In genomic region chr9:85508616-85509015, GRCh38 we compare ENCODE assay signal across 20 cellular contexts.
DNase-seq lines count a peak whose midpoint lies in the region; ATAC-seq and TF ChIP-seq lines count a peak whose summit lies in the region.
"Had no signal": no experiment of that assay in that cellular context is flagged by ENCODE, and none has a peak within 500 bp of the region (broad histone marks: within the 10 kb centered on the region; RNA-seq: fewer than 3 reads in every experiment).

No MANE protein-coding gene starts in this region.

- CTCF ChIA-PET in GM10248 (lab: Yijun Ruan, JAX), result no interaction called here

- H3K4me3 ChIP-seq in astrocyte of the cerebellum (ENCODE audit: low read depth, low read length), result no peak overlapping the region
- no peak overlapping the region for H3K4me3 ChIP-seq in tibial nerve
- H3K4me3 ChIP-seq: K562, pancreas, smooth muscle cell had no signal

- TF ChIP-seq CTCF in GM10248 (IDR thresholded peaks at IDR 0.05; ENCODE audit: control extremely low read depth, extremely low read depth, low read depth, missing control alignments), result peak; percentile 6
- peak; percentile 19 for TF ChIP-seq CTCF in astrocyte of the cerebellum (IDR thresholded peaks at IDR 0.05; ENCODE audit: low read depth, low read length, missing control alignments)
- TF ChIP-seq CTCF in tibial nerve (IDR thresholded peaks at IDR 0.05), result no peak

- no peak for TF ChIP-seq POLR2A in tibial nerve (IDR thresholded peaks at IDR 0.05)

- DNase-seq in GM10248 (ENCODE audit: extremely low spot score) (no peak), NCI-H146 treated with DMSO at 0.1 percent for 48 hours (lab: John Stamatoyannopoulos, UW; ENCODE audit: unreplicated experiment) (peak; percentile 2), astrocyte of the cerebellum (ENCODE audit: low read depth) (no peak), iPS-NIHi7 (ENCODE audit: extremely low spot score) (peak; percentile 69), tibial nerve (ENCODE audit: low spot score in 2 of 2) (no peak), cortex of kidney (lab: John Stamatoyannopoulos, UW) (no peak), NCI-H1436 treated with DMSO at 0.1 percent for 48 hours (lab: John Stamatoyannopoulos, UW) (no peak)
- DNase-seq: activated CD4-positive, alpha-beta T cell treated with anti-CD3 and anti-CD28 coated beads, Interleukin-2, amount 10 ng/mL, durations not matched to agents 24 days and 14 days; activated T-cell treated with anti-CD3 and anti-CD28 coated beads, Interleukin-2, amount 50 U/mL, for 24 hours; AML-193; DMS79; HFFc6; NCI-H2029; NCI-H774; pancreas; Right ventricle myocardium superior; stimulated activated naive B cell treated with anti-CD40 and anti-IgM and Interleukin-4, amounts not matched to agents 10 μg/mL and 1 μg/mL and 100 μg/mL, for 72 hours had no signal

- no peak overlapping the region for H3K27ac ChIP-seq in tibial nerve
- H3K27ac ChIP-seq: pancreas had no signal

- H3K4me1 ChIP-seq in tibial nerve, result no peaks in the 10 kb centered on the region
- H3K4me1 ChIP-seq: pancreas had no signal

- 71 to 72% methylated on average over 4 of the region's 4 CpGs for WGBS in tibial nerve, 2 donors

- in situ Hi-C loops in astrocyte of the cerebellum (cut with HindIII; ENCODE audit: low sequenced_read_pairs), result no loop called here

- POLR2A ChIA-PET in GM10248 (lab: Yijun Ruan, JAX), result no interaction called here

- H3K27me3 ChIP-seq in tibial nerve, result no peaks in the 10 kb centered on the region
- H3K27me3 ChIP-seq: pancreas had no signal

- no peak for ATAC-seq in GM18870 (IDR thresholded peaks at IDR 0.05; ENCODE audit: unreplicated experiment)
- ATAC-seq: K562; pancreas; stimulated activated naive B cell treated with anti-CD40 and anti-IgM and Interleukin-4, amounts not matched to agents 10 μg/mL and 1 μg/mL and 100 μg/mL, for 72 hours had no signal

- H3K36me3 ChIP-seq in tibial nerve, result no peaks in the 10 kb centered on the region
- H3K36me3 ChIP-seq: pancreas had no signal

- TF ChIP-seq EP300 in tibial nerve (IDR thresholded peaks at IDR 0.05), result no peak

- H3K9me3 ChIP-seq in tibial nerve, result no peaks in the 10 kb centered on the region
- H3K9me3 ChIP-seq: pancreas had no signal

Comparison
In these comparisons a context has a peak if more than half of its experiments do, and no peak if none do; other contexts are left out.
1. DNase-seq: peak in NCI-H146 treated with DMSO at 0.1 percent for 48 hours (single experiment) and iPS-NIHi7 (single experiment); none in GM10248 (single experiment), astrocyte of the cerebellum (single experiment), tibial nerve (0 of 2), cortex of kidney (single experiment) and NCI-H1436 treated with DMSO at 0.1 percent for 48 hours (single experiment).
2. CTCF ChIP-seq: peak in GM10248 (single experiment) and astrocyte of the cerebellum (single experiment); none in tibial nerve (0 of 5).